Comparison of ENCODE assay signal across 11 cellular contexts in genomic region chr1:107535091-107535490, GRCh38.
DNase-seq lines count a peak whose midpoint lies in the region; ATAC-seq and FAIRE-seq lines count a peak whose summit lies in the region.
"Had no signal": no experiment of that assay in that cellular context is flagged by ENCODE, and none has a peak within 500 bp of the region (broad histone marks: within the 10 kb centered on the region; RNA-seq: fewer than 3 reads in every experiment).

No MANE protein-coding gene starts in this region.

- H3K4me1 Mint-ChIP-seq in naive thymus-derived CD8-positive, alpha-beta T cell: no peaks in the 10 kb centered on the region
- H3K4me1 Mint-ChIP-seq: activated naive CD4-positive, alpha-beta T cell treated with anti-CD3 and anti-CD28 coated beads, Interleukin-2, amount 50 U/mL, for 24 hours had no signal

- no peaks in the 10 kb centered on the region for H3K36me3 Mint-ChIP-seq in naive thymus-derived CD8-positive, alpha-beta T cell
- H3K36me3 Mint-ChIP-seq: activated naive CD4-positive, alpha-beta T cell treated with anti-CD3 and anti-CD28 coated beads, Interleukin-2, amount 50 U/mL, for 24 hours; memory B cell had no signal

- DNase-seq in NCI-H2227 treated with DMSO at 0.1 percent for 48 hours (lab: John Stamatoyannopoulos, UW) (peak; percentile 12), dedifferentiated amniotic fluid mesenchymal stem cell (ENCODE audit: extremely low spot score) (no peak), T-helper 9 cell (no peak)
- DNase-seq in naive thymus-derived CD8-positive, alpha-beta T cell: no peak
- DNase-seq: activated CD4-positive, alpha-beta T cell treated with anti-CD3 and anti-CD28 coated beads, Interleukin-2, amount 50 U/mL, for 48 hours had no signal

- H3K4me3 Mint-ChIP-seq in naive thymus-derived CD8-positive, alpha-beta T cell: no peak overlapping the region
- H3K4me3 Mint-ChIP-seq: activated naive CD4-positive, alpha-beta T cell treated with anti-CD3 and anti-CD28 coated beads, Interleukin-2, amount 50 U/mL, for 24 hours; memory B cell had no signal

- POLR2A ChIA-PET in naive thymus-derived CD8-positive, alpha-beta T cell (lab: Charles Lee): no interaction called here

- peaks cover 0 to 16% (median 0%) of the 10 kb centered on the region in 5 donors for H3K27me3 Mint-ChIP-seq in naive thymus-derived CD8-positive, alpha-beta T cell
- H3K27me3 Mint-ChIP-seq: memory B cell had no signal

- FAIRE-seq in islet of Langerhans (lab: Jason Lieb, UNC): peak; percentile 13

- H3K9me3 Mint-ChIP-seq in naive thymus-derived CD8-positive, alpha-beta T cell: no peaks in the 10 kb centered on the region
- H3K9me3 Mint-ChIP-seq: activated naive CD4-positive, alpha-beta T cell treated with anti-CD3 and anti-CD28 coated beads, Interleukin-2, amount 50 U/mL, for 24 hours; memory B cell had no signal

- H3K27ac Mint-ChIP-seq in naive thymus-derived CD8-positive, alpha-beta T cell: no peak overlapping the region
- H3K27ac Mint-ChIP-seq: activated naive CD4-positive, alpha-beta T cell treated with anti-CD3 and anti-CD28 coated beads, Interleukin-2, amount 50 U/mL, for 24 hours; memory B cell had no signal

- ATAC-seq in GM18867 (IDR thresholded peaks at IDR 0.05; ENCODE audit: unreplicated experiment) (peak; percentile 91), HG02642 (IDR thresholded peaks at IDR 0.05; ENCODE audit: poor library complexity, unreplicated experiment) (peak; percentile 80), GM19324 (IDR thresholded peaks at IDR 0.05; ENCODE audit: low FRiP score, unreplicated experiment) (no peak)
- ATAC-seq in naive thymus-derived CD8-positive, alpha-beta T cell: no peak

Comparison
In these comparisons a context has a peak if more than half of its experiments do, and no peak if none do; other contexts are left out.
1. ATAC-seq: peak in GM18867 (single experiment) and HG02642 (single experiment); none in naive thymus-derived CD8-positive, alpha-beta T cell (0 of 2) and GM19324 (single experiment).